Comparison of ENCODE assay signal across 22 cellular contexts in genomic region chr12:109915171-109916040, GRCh38. TPM values are rescaled to one million over a fixed set of nuclear protein-coding genes. Genes with fewer than 3 reads are reported as not detected.
DNase-seq lines count a peak whose midpoint lies in the region; ATAC-seq and TF ChIP-seq lines count a peak whose summit lies in the region.
"Had no signal": no experiment of that assay in that cellular context is flagged by ENCODE, and none has a peak within 500 bp of the region (broad histone marks: within the 10 kb centered on the region; RNA-seq: fewer than 3 reads in every experiment).

No MANE protein-coding gene starts in this region.

- intact Hi-C loops in upper lobe of right lung (cut with DNase I) (no loop called here), ovary (cut with DNase I) (no loop called here)

- peak overlapping the region; percentile 53 for H3K27ac Mint-ChIP-seq in activated naive CD8-positive, alpha-beta T cell treated with anti-CD3 and anti-CD28 coated beads, Interleukin-2, amount 10 ng/mL, durations not matched to agents 7 days and 5 days
- H3K27ac Mint-ChIP-seq in activated naive CD8-positive, alpha-beta T cell treated with anti-CD3 and anti-CD28 coated beads for 36 hours: no peak overlapping the region
- peak overlapping the region; percentile 74 for H3K27ac Mint-ChIP-seq in activated T-helper 17 cell treated with anti-CD3 and anti-CD28 coated beads, Interleukin-2, amount 50 U/mL, for 72 hours
- H3K27ac Mint-ChIP-seq: progenitor cell of endocrine pancreas; T-helper 1 cell treated with Interleukin-12 subunit alpha and Interleukin-12 subunit beta and Interleukin-4 antibody, amounts not matched to agents 30 μg/mL and 1 μg/mL, for 36 hours had no signal

- H3K4me3 ChIP-seq in upper lobe of right lung: no peak overlapping the region
- no peak overlapping the region for H3K4me3 ChIP-seq in ovary
- H3K4me3 ChIP-seq: BLaER1, gastroesophageal sphincter, left ventricle myocardium inferior, SK-N-MC had no signal

- WGBS in ovary, 3 donors: 76 to 81% (median 77%) methylated on average over 26 of the region's 26 CpGs

- H3K9me3 ChIP-seq in upper lobe of right lung: no peaks in the 10 kb centered on the region
- H3K9me3 ChIP-seq in ovary: no peaks in the 10 kb centered on the region
- H3K9me3 ChIP-seq: BLaER1, gastroesophageal sphincter, left ventricle myocardium inferior had no signal

- TF ChIP-seq CTCF in upper lobe of right lung (IDR thresholded peaks at IDR 0.05) (no peak), ovary (IDR thresholded peaks at IDR 0.05) (no peak)

- H3K27me3 Mint-ChIP-seq in activated naive CD8-positive, alpha-beta T cell treated with anti-CD3 and anti-CD28 coated beads, Interleukin-2, amount 10 ng/mL, durations not matched to agents 7 days and 5 days: no peaks in the 10 kb centered on the region
- H3K27me3 Mint-ChIP-seq in activated naive CD8-positive, alpha-beta T cell treated with anti-CD3 and anti-CD28 coated beads for 36 hours: no peaks in the 10 kb centered on the region
- no peaks in the 10 kb centered on the region for H3K27me3 Mint-ChIP-seq in activated T-helper 17 cell treated with anti-CD3 and anti-CD28 coated beads, Interleukin-2, amount 50 U/mL, for 72 hours
- H3K27me3 Mint-ChIP-seq: progenitor cell of endocrine pancreas had no signal

- H3K9me3 Mint-ChIP-seq in activated naive CD8-positive, alpha-beta T cell treated with anti-CD3 and anti-CD28 coated beads, Interleukin-2, amount 10 ng/mL, durations not matched to agents 7 days and 5 days: no peaks in the 10 kb centered on the region
- no peaks in the 10 kb centered on the region for H3K9me3 Mint-ChIP-seq in activated naive CD8-positive, alpha-beta T cell treated with anti-CD3 and anti-CD28 coated beads for 36 hours
- no peaks in the 10 kb centered on the region for H3K9me3 Mint-ChIP-seq in activated T-helper 17 cell treated with anti-CD3 and anti-CD28 coated beads, Interleukin-2, amount 50 U/mL, for 72 hours
- H3K9me3 Mint-ChIP-seq: T-helper 1 cell treated with Interleukin-12 subunit alpha and Interleukin-12 subunit beta and Interleukin-4 antibody, amounts not matched to agents 30 μg/mL and 1 μg/mL, for 36 hours had no signal

- TF ChIP-seq POLR2A in ovary (IDR thresholded peaks at IDR 0.05): no peak

- POLR2A ChIA-PET in activated naive CD8-positive, alpha-beta T cell treated with anti-CD3 and anti-CD28 coated beads, Interleukin-2, amount 10 ng/mL, durations not matched to agents 7 days and 5 days (lab: Charles Lee): interaction anchor here (1.1 kb wide), 1 partner anchor 15 kb away, joined by 4 read pairs; the partner anchor contains the start of gene TCHP

- H3K27ac ChIP-seq in upper lobe of right lung (no peak overlapping the region), ovary (no peak overlapping the region)
- H3K27ac ChIP-seq: BLaER1, gastroesophageal sphincter, left ventricle myocardium inferior, SK-N-MC had no signal

- H3K27me3 ChIP-seq in upper lobe of right lung (no peaks in the 10 kb centered on the region), ovary (no peaks in the 10 kb centered on the region)
- H3K27me3 ChIP-seq: BLaER1, gastroesophageal sphincter had no signal

- ATAC-seq in activated naive CD8-positive, alpha-beta T cell treated with anti-CD3 and anti-CD28 coated beads, Interleukin-2, amount 10 ng/mL, durations not matched to agents 7 days and 5 days (ENCODE audit: low read depth): peak; percentile 6
- ATAC-seq in activated T-helper 17 cell treated with anti-CD3 and anti-CD28 coated beads, Interleukin-2, amount 50 U/mL, for 72 hours (replicated peaks): no peak
- peak; percentile 6 for ATAC-seq in upper lobe of right lung
- ATAC-seq: gastroesophageal sphincter had no signal

- DNase-seq in activated naive CD8-positive, alpha-beta T cell treated with anti-CD3 and anti-CD28 coated beads, Interleukin-2, amount 10 ng/mL, durations not matched to agents 7 days and 5 days: no peak
- DNase-seq in activated naive CD8-positive, alpha-beta T cell treated with anti-CD3 and anti-CD28 coated beads for 36 hours: no peak
- peak; percentile 79 for DNase-seq in myocyte (ENCODE audit: low read depth)
- DNase-seq in upper lobe of right lung: no peak
- DNase-seq in ovary: no peak
- no peak for DNase-seq in NOMO-1 treated with DMSO at 0.1 percent for 48 hours (lab: John Stamatoyannopoulos, UW; ENCODE audit: unreplicated experiment)
- DNase-seq: ACHN; activated CD8-positive, alpha-beta memory T cell treated with anti-CD3 and anti-CD28 coated beads, Interleukin-2, amount 50 U/mL, for 48 hours; activated effector memory CD4-positive, alpha-beta T cell treated with Interleukin-2 at 50 U/mL for 16 hours; DMS79 treated with DMSO at 0.1 percent for 48 hours; effector CD4-positive, alpha-beta T cell; H7; left ventricle myocardium inferior; midbrain; NCI-H1694 treated with DMSO at 0.1 percent for 48 hours; NCI-H526 had no signal

- no peak overlapping the region for H3K4me3 Mint-ChIP-seq in activated naive CD8-positive, alpha-beta T cell treated with anti-CD3 and anti-CD28 coated beads, Interleukin-2, amount 10 ng/mL, durations not matched to agents 7 days and 5 days
- H3K4me3 Mint-ChIP-seq in activated naive CD8-positive, alpha-beta T cell treated with anti-CD3 and anti-CD28 coated beads for 36 hours: no peak overlapping the region
- H3K4me3 Mint-ChIP-seq in activated T-helper 17 cell treated with anti-CD3 and anti-CD28 coated beads, Interleukin-2, amount 50 U/mL, for 72 hours: no peak overlapping the region
- H3K4me3 Mint-ChIP-seq: T-helper 1 cell treated with Interleukin-12 subunit alpha and Interleukin-12 subunit beta and Interleukin-4 antibody, amounts not matched to agents 30 μg/mL and 1 μg/mL, for 36 hours had no signal

- H3K4me1 ChIP-seq in upper lobe of right lung (no peaks in the 10 kb centered on the region), ovary (ENCODE audit: insufficient read depth) (no peaks in the 10 kb centered on the region)
- H3K4me1 ChIP-seq: BLaER1, gastroesophageal sphincter, left ventricle myocardium inferior had no signal

- peaks cover 90% of the 10 kb centered on the region for H3K36me3 ChIP-seq in upper lobe of right lung
- H3K36me3 ChIP-seq in ovary: no peaks in the 10 kb centered on the region

- peaks cover 10% of the 10 kb centered on the region for H3K36me3 Mint-ChIP-seq in activated naive CD8-positive, alpha-beta T cell treated with anti-CD3 and anti-CD28 coated beads, Interleukin-2, amount 10 ng/mL, durations not matched to agents 7 days and 5 days
- peaks cover 13% of the 10 kb centered on the region for H3K36me3 Mint-ChIP-seq in activated naive CD8-positive, alpha-beta T cell treated with anti-CD3 and anti-CD28 coated beads for 36 hours
- peaks cover 96% of the 10 kb centered on the region for H3K36me3 Mint-ChIP-seq in activated T-helper 17 cell treated with anti-CD3 and anti-CD28 coated beads, Interleukin-2, amount 50 U/mL, for 72 hours (ENCODE audit: low read depth)

- no peaks in the 10 kb centered on the region for H3K4me1 Mint-ChIP-seq in activated naive CD8-positive, alpha-beta T cell treated with anti-CD3 and anti-CD28 coated beads, Interleukin-2, amount 10 ng/mL, durations not matched to agents 7 days and 5 days
- no peaks in the 10 kb centered on the region for H3K4me1 Mint-ChIP-seq in activated naive CD8-positive, alpha-beta T cell treated with anti-CD3 and anti-CD28 coated beads for 36 hours
- no peaks in the 10 kb centered on the region for H3K4me1 Mint-ChIP-seq in activated T-helper 17 cell treated with anti-CD3 and anti-CD28 coated beads, Interleukin-2, amount 50 U/mL, for 72 hours

- TF ChIP-seq EP300 in ovary (IDR thresholded peaks at IDR 0.05): no peak

RNA-seq across cellular contexts. Expression of gene TCHP, which starts 15.3 kb away (rescaled TPM):
- total RNA-seq in activated naive CD8-positive, alpha-beta T cell treated with anti-CD3 and anti-CD28 coated beads, Interleukin-2, amount 10 ng/mL, durations not matched to agents 7 days and 5 days: 10 to 100 TPM; 34.4 to 37.2 TPM
- total RNA-seq in activated naive CD8-positive, alpha-beta T cell treated with anti-CD3 and anti-CD28 coated beads for 36 hours: 10 to 100 TPM; 22.9 to 24.9 TPM
- total RNA-seq in activated T-helper 17 cell treated with anti-CD3 and anti-CD28 coated beads, Interleukin-2, amount 50 U/mL, for 72 hours: 10 to 100 TPM in 1 of 2 donors, 1 to 10 TPM in 1; 9.8 to 20.2 TPM
- total RNA-seq in myocyte: 11.7 and 14.2 TPM in 2 replicates
- 10.1 TPM for polyA plus RNA-seq in myocyte (2012)
- 16.5 TPM for total RNA-seq in upper lobe of right lung
- 10 to 100 TPM; 14.8 to 21.6 (median 19.9) TPM for total RNA-seq in ovary
- 10 to 100 TPM; 11.2 to 15.2 TPM for polyA plus RNA-seq in ovary

RNA-seq across cellular contexts. Expression of gene GLTP, which starts 35.1 kb away (rescaled TPM):
- total RNA-seq in activated naive CD8-positive, alpha-beta T cell treated with anti-CD3 and anti-CD28 coated beads, Interleukin-2, amount 10 ng/mL, durations not matched to agents 7 days and 5 days: 10 to 100 TPM; 18.3 to 20.2 TPM
- total RNA-seq in activated naive CD8-positive, alpha-beta T cell treated with anti-CD3 and anti-CD28 coated beads for 36 hours: 10 to 100 TPM; 31.5 to 32.4 TPM
- 10 to 100 TPM; 25.7 to 26.4 TPM for total RNA-seq in activated T-helper 17 cell treated with anti-CD3 and anti-CD28 coated beads, Interleukin-2, amount 50 U/mL, for 72 hours
- total RNA-seq in myocyte (31.1 and 42.8 TPM in 2 replicates), upper lobe of right lung (44.0 TPM), ovary (10 to 100 TPM; 15.5 to 36.7 (median 26.3) TPM)
- 36.7 TPM for polyA plus RNA-seq in myocyte (2012)
- polyA plus RNA-seq in ovary: 10 to 100 TPM; 17.2 to 37.2 TPM
